Comparison of ENCODE assay signal across 1 cellular context in genomic region chr19:18594096-18594823, GRCh38.
TF ChIP-seq lines count a peak whose summit lies in the region.

No MANE protein-coding gene starts in this region.

TF ChIP-seq in A549, 52 proteins besides CTCF, POLR2A, EP300 and RAD21 (continued from another document):
- TF ChIP-seq SMC3 (IDR thresholded peaks at IDR 0.05) (peak; percentile 75), JUN (IDR thresholded peaks at IDR 0.05) (0 out of 5 replicates have a peak, but pooled peaks of 1 of the 2 experiments have one; percentile 19)
